32 cellular contexts compared by ENCODE assay signal in the genomic region with DNA sequence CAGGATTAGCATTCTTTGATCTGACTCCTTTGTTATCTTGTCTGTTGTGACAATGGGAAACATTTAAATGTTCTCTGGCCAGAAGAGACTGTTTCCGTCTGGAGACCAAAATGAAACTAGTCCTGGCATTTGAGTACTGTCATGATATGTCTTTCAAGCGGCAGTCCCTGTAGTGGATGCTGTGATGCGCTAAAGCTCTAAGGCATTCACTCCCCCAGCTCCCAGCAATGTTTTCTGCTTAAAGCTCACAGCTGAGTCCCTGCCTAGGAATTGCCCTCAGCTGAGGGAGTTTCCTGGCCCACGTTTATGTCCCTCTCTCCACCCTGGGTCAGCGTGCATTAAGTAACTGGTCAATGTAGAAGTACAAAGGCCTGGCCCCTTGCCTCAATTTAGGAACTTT.
"Had no signal": no experiment of that assay in that cellular context is flagged by ENCODE, and none has a peak within 500 bp of the region (broad histone marks: within the 10 kb centered on the region; RNA-seq: fewer than 3 reads in every experiment).

No MANE protein-coding gene starts in this region.

- H3K27me3 Mint-ChIP-seq: activated CD4-positive, alpha-beta T cell treated with anti-CD3 and anti-CD28 coated beads, Interleukin-2, amount 10 ng/mL, durations not matched to agents 24 days and 14 days; activated CD8-positive, alpha-beta T cell treated with anti-CD3 and anti-CD28 coated beads for 36 hours; activated naive CD8-positive, alpha-beta T cell treated with anti-CD3 and anti-CD28 coated beads for 36 hours; activated T-helper 17 cell treated with anti-CD3 and anti-CD28 coated beads, Interleukin-2, amount 50 U/mL, for 72 hours; central memory CD8-positive, alpha-beta T cell had no signal

- ATAC-seq: activated CD8-positive, alpha-beta T cell treated with anti-CD3 and anti-CD28 coated beads for 36 hours; activated T-cell treated with anti-CD3 and anti-CD28 coated beads, Interleukin-2, amount 50 U/mL, for 72 hours; activated T-helper 17 cell treated with anti-CD3 and anti-CD28 coated beads, Interleukin-2, amount 50 U/mL, for 72 hours; Right ventricle myocardium inferior had no signal

- H3K4me3 Mint-ChIP-seq: activated CD4-positive, alpha-beta T cell treated with anti-CD3 and anti-CD28 coated beads, Interleukin-2, amount 10 ng/mL, durations not matched to agents 24 days and 14 days; activated CD8-positive, alpha-beta T cell treated with anti-CD3 and anti-CD28 coated beads for 36 hours; activated naive CD8-positive, alpha-beta T cell treated with anti-CD3 and anti-CD28 coated beads for 36 hours; activated T-cell treated with anti-CD3 and anti-CD28 coated beads, Interleukin-2, amount 50 U/mL, for 72 hours; activated T-helper 17 cell treated with anti-CD3 and anti-CD28 coated beads, Interleukin-2, amount 50 U/mL, for 72 hours; central memory CD8-positive, alpha-beta T cell had no signal

- H3K4me1 Mint-ChIP-seq: activated naive CD8-positive, alpha-beta T cell treated with anti-CD3 and anti-CD28 coated beads for 36 hours; activated T-helper 17 cell treated with anti-CD3 and anti-CD28 coated beads, Interleukin-2, amount 50 U/mL, for 72 hours; central memory CD8-positive, alpha-beta T cell had no signal

- DNase-seq: activated CD4-positive, alpha-beta T cell treated with anti-CD3 and anti-CD28 coated beads, Interleukin-2, amount 10 ng/mL, durations not matched to agents 24 days and 14 days; activated CD4-positive, alpha-beta T cell treated with anti-CD3 and anti-CD28 coated beads, Interleukin-2, amount 50 U/mL, for 4 hours; activated CD8-positive, alpha-beta T cell treated with anti-CD3 and anti-CD28 coated beads for 36 hours; activated effector memory CD4-positive, alpha-beta T cell treated with anti-CD3 and anti-CD28 coated beads, Interleukin-2, amount 50 U/mL, for 16 hours; activated naive CD4-positive, alpha-beta T cell; activated naive CD4-positive, alpha-beta T cell treated with anti-CD3 and anti-CD28 coated beads, Interleukin-2, amount 50 U/mL, for 16 hours; activated naive CD8-positive, alpha-beta T cell treated with anti-CD3 and anti-CD28 coated beads for 36 hours; activated T-cell treated with anti-CD3 and anti-CD28 coated beads, Interleukin-2, amount 50 U/mL, for 1 hour; activated T-cell treated with anti-CD3 and anti-CD28 coated beads, Interleukin-2, amount 50 U/mL, for 72 hours; amygdala; Karpas-422; KBM-7; MG63; MV-4-11; NCI-H1092; NCI-H1436 treated with DMSO at 0.1 percent for 48 hours; NCI-H1694 treated with DMSO at 0.1 percent for 48 hours; NCI-H2029; NCI-H2171 treated with DMSO at 0.1 percent for 48 hours; NCI-H2227 treated with DMSO at 0.1 percent for 48 hours; NCI-H446 treated with DMSO at 0.1 percent for 48 hours; NCI-H524; NCI-H69; NK-92 treated with Interleukin-12 subunit alpha and Interleukin-12 subunit beta, amount 100 ng/mL, for 24 hours; PC-9; SW 1271; T-helper 1 cell; T-helper 2 cell; T-helper 9 cell had no signal

- H3K9me3 Mint-ChIP-seq: activated CD4-positive, alpha-beta T cell treated with anti-CD3 and anti-CD28 coated beads, Interleukin-2, amount 10 ng/mL, durations not matched to agents 24 days and 14 days; activated CD8-positive, alpha-beta T cell treated with anti-CD3 and anti-CD28 coated beads for 36 hours; activated naive CD8-positive, alpha-beta T cell treated with anti-CD3 and anti-CD28 coated beads for 36 hours; activated T-cell treated with anti-CD3 and anti-CD28 coated beads, Interleukin-2, amount 50 U/mL, for 72 hours; activated T-helper 17 cell treated with anti-CD3 and anti-CD28 coated beads, Interleukin-2, amount 50 U/mL, for 72 hours; central memory CD8-positive, alpha-beta T cell had no signal

- H3K27ac Mint-ChIP-seq: activated CD4-positive, alpha-beta T cell treated with anti-CD3 and anti-CD28 coated beads, Interleukin-2, amount 10 ng/mL, durations not matched to agents 24 days and 14 days; activated CD8-positive, alpha-beta T cell treated with anti-CD3 and anti-CD28 coated beads for 36 hours; activated naive CD8-positive, alpha-beta T cell treated with anti-CD3 and anti-CD28 coated beads for 36 hours; activated T-cell treated with anti-CD3 and anti-CD28 coated beads, Interleukin-2, amount 50 U/mL, for 72 hours; activated T-helper 17 cell treated with anti-CD3 and anti-CD28 coated beads, Interleukin-2, amount 50 U/mL, for 72 hours had no signal
